Comparison of ENCODE assay signal across 26 cellular contexts in genomic region chr21:45578811-45579381, GRCh38. TPM values are rescaled to one million over a fixed set of nuclear protein-coding genes. Genes with fewer than 3 reads are reported as not detected.
DNase-seq lines count a peak whose midpoint lies in the region; ATAC-seq and TF ChIP-seq lines count a peak whose summit lies in the region.
"Had no signal": no experiment of that assay in that cellular context is flagged by ENCODE, and none has a peak within 500 bp of the region (broad histone marks: within the 10 kb centered on the region; RNA-seq: fewer than 3 reads in every experiment).

No MANE protein-coding gene starts in this region.

- H3K9me3 ChIP-seq in Peyer's patch, result no peaks in the 10 kb centered on the region
- H3K9me3 ChIP-seq in stomach, result peaks cover 0 to 6% (median 3%) of the 10 kb centered on the region in 4 donors
- H3K9me3 ChIP-seq: neutrophil, testis, uterus had no signal

- H3K9me3 Mint-ChIP-seq in activated T-cell treated with anti-CD3 and anti-CD28 coated beads, Interleukin-2, amount 50 U/mL, for 24 hours, result peaks cover 5% of the 10 kb centered on the region

- no peak for TF ChIP-seq EP300 in stomach (IDR thresholded peaks at IDR 0.05)

- no peak overlapping the region for H3K27ac ChIP-seq in Peyer's patch
- no peak overlapping the region for H3K27ac ChIP-seq in stomach
- H3K27ac ChIP-seq: neutrophil, RWPE1, testis, uterus, VCaP had no signal

- no peaks in the 10 kb centered on the region for H3K4me1 ChIP-seq in Peyer's patch
- H3K4me1 ChIP-seq in stomach, result no peaks in the 10 kb centered on the region
- H3K4me1 ChIP-seq: uterus had no signal

- no peak overlapping the region for H3K4me3 Mint-ChIP-seq in activated T-cell treated with anti-CD3 and anti-CD28 coated beads, Interleukin-2, amount 50 U/mL, for 24 hours
- H3K4me3 Mint-ChIP-seq: activated naive CD8-positive, alpha-beta T cell treated with anti-CD3 and anti-CD28 coated beads for 36 hours; B cell; CD8-positive, alpha-beta T cell; immature natural killer cell had no signal

- TF ChIP-seq CTCF in Peyer's patch (IDR thresholded peaks at IDR 0.05), result no peak
- no peak for TF ChIP-seq CTCF in stomach (IDR thresholded peaks at IDR 0.05)

- H3K27ac Mint-ChIP-seq in activated T-cell treated with anti-CD3 and anti-CD28 coated beads, Interleukin-2, amount 50 U/mL, for 24 hours, result no peak overlapping the region
- H3K27ac Mint-ChIP-seq: activated naive CD8-positive, alpha-beta T cell treated with anti-CD3 and anti-CD28 coated beads for 36 hours; B cell; CD8-positive, alpha-beta T cell; immature natural killer cell; progenitor cell of endocrine pancreas had no signal

- H3K4me1 Mint-ChIP-seq in activated T-cell treated with anti-CD3 and anti-CD28 coated beads, Interleukin-2, amount 50 U/mL, for 24 hours (ENCODE audit: low read depth), result no peaks in the 10 kb centered on the region
- H3K4me1 Mint-ChIP-seq: activated naive CD8-positive, alpha-beta T cell treated with anti-CD3 and anti-CD28 coated beads for 36 hours; B cell; immature natural killer cell had no signal

- DNase-seq in activated T-cell treated with anti-CD3 and anti-CD28 coated beads, Interleukin-2, amount 50 U/mL, for 24 hours, result peak; percentile 13
- DNase-seq in activated T-cell treated with anti-CD3 and anti-CD28 coated beads, Interleukin-2, amount 50 U/mL, for 1 hour, result no peak
- DNase-seq in Peyer's patch, result peak in 2 of 3 donors; percentile 30 to 42
- peak; percentile 28 for DNase-seq in left lobe of liver (ENCODE audit: low spot score)
- DNase-seq in stomach, result peak; percentile 4
- no peak for DNase-seq in NCI-H2227 (lab: John Stamatoyannopoulos, UW; ENCODE audit: unreplicated experiment)
- DNase-seq: activated gamma-delta T cell; activated naive CD8-positive, alpha-beta T cell treated with anti-CD3 and anti-CD28 coated beads for 36 hours; CD8-positive, alpha-beta T cell; effector memory CD4-positive, alpha-beta T cell; immature natural killer cell; mesendoderm; NCI-H1048; NCI-H1694 treated with DMSO at 0.1 percent for 48 hours; stimulated activated CD4-positive, alpha-beta T cell treated with anti-CD3 and anti-CD28 coated beads, Interleukin-4, amount 100 ng/mL, for 24 hours; T1000; testis had no signal

- ATAC-seq in left lobe of liver (no peak), HG03196 (IDR thresholded peaks at IDR 0.05; ENCODE audit: unreplicated experiment) (no peak), GM18517 (IDR thresholded peaks at IDR 0.05; ENCODE audit: unreplicated experiment) (no peak)
- ATAC-seq: CD8-positive, alpha-beta T cell; K562 had no signal

- H3K36me3 Mint-ChIP-seq in activated T-cell treated with anti-CD3 and anti-CD28 coated beads, Interleukin-2, amount 50 U/mL, for 24 hours (ENCODE audit: low read depth), result no peaks in the 10 kb centered on the region
- H3K36me3 Mint-ChIP-seq: activated naive CD8-positive, alpha-beta T cell treated with anti-CD3 and anti-CD28 coated beads for 36 hours; CD8-positive, alpha-beta T cell; immature natural killer cell had no signal

- H3K4me3 ChIP-seq in Peyer's patch (no peak overlapping the region), stomach (no peak overlapping the region)
- H3K4me3 ChIP-seq: K562, testis, uterus had no signal

- 90 to 96% (median 93%) methylated on average over 11 to 21 of the region's 21 CpGs for WGBS in stomach, 5 donors

- no peaks in the 10 kb centered on the region for H3K27me3 Mint-ChIP-seq in activated T-cell treated with anti-CD3 and anti-CD28 coated beads, Interleukin-2, amount 50 U/mL, for 24 hours

- H3K27me3 ChIP-seq in Peyer's patch, result no peaks in the 10 kb centered on the region
- H3K27me3 ChIP-seq in stomach, result peaks cover 0 to 51% (median 6%) of the 10 kb centered on the region in 3 donors
- H3K27me3 ChIP-seq: testis, uterus had no signal

- TF ChIP-seq POLR2A in Peyer's patch (IDR thresholded peaks at IDR 0.05) (no peak), stomach (IDR thresholded peaks at IDR 0.05) (no peak)

- H3K36me3 ChIP-seq in Peyer's patch, result no peaks in the 10 kb centered on the region
- no peaks in the 10 kb centered on the region for H3K36me3 ChIP-seq in stomach
- H3K36me3 ChIP-seq: neutrophil, uterus had no signal

- intact Hi-C loops in stomach (cut with DNase I; ENCODE audit: low total_unique reads), result no loop called here

RNA-seq across cellular contexts. Expression of gene SLC19A1, which starts 36.7 kb away (rescaled TPM):
- 10 to 100 TPM; 10.7 to 70.8 (median 30.5) TPM for total RNA-seq in Peyer's patch
- total RNA-seq in left lobe of liver, result 13.7 TPM
- total RNA-seq in stomach, result 10 to 100 TPM in 1 of 5 donors, 1 to 10 TPM in 4; 3.1 to 23.3 (median 3.9) TPM
- 1 to 10 TPM; 2.9 to 9.9 (median 6.7) TPM for polyA plus RNA-seq in stomach

Comparison
In these comparisons a context has a peak if more than half of its experiments do, and no peak if none do; other contexts are left out.
1. DNase-seq: peak in activated T-cell treated with anti-CD3 and anti-CD28 coated beads, Interleukin-2, amount 50 U/mL, for 24 hours (single experiment), Peyer's patch (2 of 3), left lobe of liver (single experiment) and stomach (single experiment); none in activated T-cell treated with anti-CD3 and anti-CD28 coated beads, Interleukin-2, amount 50 U/mL, for 1 hour (single experiment) and NCI-H2227 (single experiment).